ENCODE assay signal across 2 cellular contexts in genomic region chr1:223838125-223838854, GRCh38.
TF ChIP-seq lines count a peak whose summit lies in the region.

No MANE protein-coding gene starts in this region.

TF ChIP-seq in GM23338, 12 proteins besides CTCF, POLR2A, EP300 and RAD21:
- no peak for TF ChIP-seq STAT1 (IDR thresholded peaks at IDR 0.05; ENCODE audit: unreplicated experiment)
- no peak for TF ChIP-seq ETS1 (IDR thresholded peaks at IDR 0.05)
- TF ChIP-seq EZH2phosphoT487 (IDR thresholded peaks at IDR 0.05; ENCODE audit: unreplicated experiment): no peak
- no peak for TF ChIP-seq NANOG (IDR thresholded peaks at IDR 0.05; ENCODE audit: borderline replicate concordance)
- TF ChIP-seq EZH2 (IDR thresholded peaks at IDR 0.05; ENCODE audit: low read depth, unreplicated experiment): no peak
- no peak for TF ChIP-seq CREB1 (CRISPR knock-in tag; IDR thresholded peaks at IDR 0.05; ENCODE audit: low read depth)
- no peak for TF ChIP-seq ZNF114 (CRISPR knock-in tag; IDR thresholded peaks at IDR 0.05)
- no peak for TF ChIP-seq POLR2AphosphoS5 (IDR thresholded peaks at IDR 0.05; ENCODE audit: low read depth)
- no peak for TF ChIP-seq ZNF462 (CRISPR knock-in tag; IDR thresholded peaks at IDR 0.05)
- no peak for TF ChIP-seq ZNF331 (CRISPR knock-in tag; IDR thresholded peaks at IDR 0.05; ENCODE audit: low read depth)
- TF ChIP-seq REST (IDR thresholded peaks at IDR 0.05; ENCODE audit: unreplicated experiment): no peak
- no peak for TF ChIP-seq JUNB (IDR thresholded peaks at IDR 0.05; ENCODE audit: unreplicated experiment)
TF ChIP-seq in GM23338: peak in this region for 0.

TF ChIP-seq in K562, 482 proteins besides CTCF, POLR2A, EP300 and RAD21:
- no peak for TF ChIP-seq FOXA1 (IDR thresholded peaks at IDR 0.05; ENCODE audit: borderline replicate concordance)
- no peak for TF ChIP-seq THAP12 (CRISPR knock-in tag; IDR thresholded peaks at IDR 0.05)
- peak in 1 of 3 experiments; percentile 36 for TF ChIP-seq YY1 (IDR thresholded peaks at IDR 0.05; ENCODE audit: borderline replicate concordance in 1 of 3, control insufficient read depth in 1 of 3, extremely low read depth in 1 of 3, insufficient read depth in 3 of 3, insufficient read length in 1 of 3, insufficient replicate concordance in 2 of 3, low read depth in 1 of 3, low read length in 2 of 3)
- no peak for TF ChIP-seq HES1 (IDR thresholded peaks at IDR 0.05; ENCODE audit: low read depth)
- TF ChIP-seq ZBTB2 (IDR thresholded peaks at IDR 0.05): 0 out of 2 replicates have a peak, but pooled peaks have one; percentile 18
- peak; percentile 80 for TF ChIP-seq ZBTB40 (IDR thresholded peaks at IDR 0.05)
- TF ChIP-seq ZBTB40 (CRISPR knock-in tag; IDR thresholded peaks at IDR 0.05): no peak
- no peak for TF ChIP-seq MAZ (CRISPR knock-in tag; conservative IDR thresholded peaks at IDR 0.05 in 1 of 2, IDR thresholded peaks at IDR 0.05 in 1 of 2)
- no peak for TF ChIP-seq CREBBP (IDR thresholded peaks at IDR 0.05; ENCODE audit: low read depth, low read length)
- TF ChIP-seq XRCC4 (IDR thresholded peaks at IDR 0.05; ENCODE audit: extremely low read depth, insufficient read depth, insufficient read length): no peak
- TF ChIP-seq HOXB6 (CRISPR knock-in tag; IDR thresholded peaks at IDR 0.05; ENCODE audit: borderline replicate concordance): no peak
- TF ChIP-seq CHCHD3 (CRISPR knock-in tag; IDR thresholded peaks at IDR 0.05): no peak
- no peak for TF ChIP-seq PTRF (tag; IDR thresholded peaks at IDR 0.05)
- no peak for TF ChIP-seq KDM2B (CRISPR knock-in tag; IDR thresholded peaks at IDR 0.05)
TF ChIP-seq in K562: peak in this region for 3.
